Comparison of ENCODE assay signal across 10 cellular contexts in genomic region chr20:57693002-57693582, GRCh38. TPM values are rescaled to one million over a fixed set of nuclear protein-coding genes. Genes with fewer than 3 reads are reported as not detected.
DNase-seq lines count a peak whose midpoint lies in the region; ATAC-seq and TF ChIP-seq lines count a peak whose summit lies in the region.
"Had no signal": no experiment of that assay in that cellular context is flagged by ENCODE, and none has a peak within 500 bp of the region (broad histone marks: within the 10 kb centered on the region; RNA-seq: fewer than 3 reads in every experiment).

No MANE protein-coding gene starts in this region.

- no peaks in the 10 kb centered on the region for H3K27me3 Mint-ChIP-seq in H9 (ENCODE audit: low read depth)
- H3K27me3 Mint-ChIP-seq in stimulated activated naive B cell treated with anti-CD40 and anti-IgM and Interleukin-4, amounts not matched to agents 10 μg/mL and 1 μg/mL and 100 μg/mL, for 72 hours = no peaks in the 10 kb centered on the region

- H4K91ac ChIP-seq in H9 (ENCODE audit: insufficient read length, low read depth, low read length) = no peak overlapping the region

- H2AK5ac ChIP-seq in H9 (ENCODE audit: insufficient read length, low read length) = no peak overlapping the region

- H3K18ac ChIP-seq in H9 (ENCODE audit: insufficient read length, low read depth, low read length) = no peak overlapping the region

- H3K79me2 ChIP-seq in H9 (ENCODE audit: insufficient read depth, low read length) = peaks cover 57% of the 10 kb centered on the region; the same call in 1 of the 2 replicates

- peaks cover 13% of the 10 kb centered on the region for H3K79me1 ChIP-seq in H9 (ENCODE audit: insufficient read depth, low read depth, low read length, poor library complexity, severe bottlenecking)

- H2AFZ ChIP-seq in H9 (ENCODE audit: low read length) = no peak overlapping the region

- peaks cover 40 to 62% of the 10 kb centered on the region in 2 experiments for H3K4me1 Mint-ChIP-seq in H9
- peaks cover 61 to 99% of the 10 kb centered on the region in 2 donors for H3K4me1 Mint-ChIP-seq in stimulated activated naive B cell treated with anti-CD40 and anti-IgM and Interleukin-4, amounts not matched to agents 10 μg/mL and 1 μg/mL and 100 μg/mL, for 72 hours

- H3K27me3 ChIP-seq in H9 (ENCODE audit: insufficient read depth, low read length) = no peaks in the 10 kb centered on the region

- H3K9ac ChIP-seq in H9 (ENCODE audit: extremely low read depth, insufficient read length, low read length) = no peak overlapping the region

- no peak overlapping the region for H2BK15ac ChIP-seq in H9 (ENCODE audit: low read depth, low read length)

- H3K9me3 Mint-ChIP-seq in H9 = no peaks in the 10 kb centered on the region
- H3K9me3 Mint-ChIP-seq in stimulated activated naive B cell treated with anti-CD40 and anti-IgM and Interleukin-4, amounts not matched to agents 10 μg/mL and 1 μg/mL and 100 μg/mL, for 72 hours = no peaks in the 10 kb centered on the region

- no peaks in the 10 kb centered on the region for H3K9me3 ChIP-seq in H9 (ENCODE audit: control insufficient read depth, low read depth, low read length)

- H3K27ac ChIP-seq in H9 (ENCODE audit: insufficient read length, low read depth, low read length) = no peak overlapping the region
- peak overlapping the region; percentile 96 for H3K27ac ChIP-seq in RWPE1

- no peak overlapping the region for H3K4me3 Mint-ChIP-seq in H9
- H3K4me3 Mint-ChIP-seq in stimulated activated naive B cell treated with anti-CD40 and anti-IgM and Interleukin-4, amounts not matched to agents 10 μg/mL and 1 μg/mL and 100 μg/mL, for 72 hours = no peak overlapping the region

- POLR2A ChIA-PET in RWPE1 (lab: Yijun Ruan, JAX; ENCODE audit: low non-redundant PET) = interaction anchor here (3.1 kb wide), 1 partner anchor 15 kb away, joined by 8 read pairs; no protein-coding TSS in a partner anchor

- H3K36me3 Mint-ChIP-seq in H9 (ENCODE audit: insufficient read depth in 1 of 3, low read depth in 3 of 3) = no peaks in the 10 kb centered on the region; a peak in 1 of 7 replicates
- H3K36me3 Mint-ChIP-seq in stimulated activated naive B cell treated with anti-CD40 and anti-IgM and Interleukin-4, amounts not matched to agents 10 μg/mL and 1 μg/mL and 100 μg/mL, for 72 hours = peaks cover 0 to 6% of the 10 kb centered on the region in 2 donors

- no peaks in the 10 kb centered on the region for H3K4me1 ChIP-seq in H9 (ENCODE audit: insufficient read depth, low read length)

- no peak for ATAC-seq in stimulated activated naive B cell treated with anti-CD40 and anti-IgM and Interleukin-4, amounts not matched to agents 10 μg/mL and 1 μg/mL and 100 μg/mL, for 72 hours (replicated peaks)
- ATAC-seq in GM21619 (IDR thresholded peaks at IDR 0.05; ENCODE audit: unreplicated experiment) (no peak), HG03521 (IDR thresholded peaks at IDR 0.05; ENCODE audit: unreplicated experiment) (no peak)

- H3K27ac Mint-ChIP-seq in H9 = peak overlapping the region in 2 of 3 experiments; percentile 28 to 82; a peak in 1 of 7 replicates
- peak overlapping the region; percentile 34 for H3K27ac Mint-ChIP-seq in stimulated activated naive B cell treated with anti-CD40 and anti-IgM and Interleukin-4, amounts not matched to agents 10 μg/mL and 1 μg/mL and 100 μg/mL, for 72 hours

- no peaks in the 10 kb centered on the region for H3K23me2 ChIP-seq in H9 (ENCODE audit: insufficient read length, low read depth, low read length, poor library complexity, severe bottlenecking)

- no peak overlapping the region for H3K56ac ChIP-seq in H9 (ENCODE audit: insufficient read length, low read depth, low read length)

- no peaks in the 10 kb centered on the region for H4K20me1 ChIP-seq in H9 (ENCODE audit: control insufficient read depth, insufficient read depth, insufficient read length)

- CTCF ChIA-PET in RWPE1 (lab: Yijun Ruan, JAX) = interaction anchor here (0.6 to 1.7 kb wide), 20 partner anchors 10 to 517 kb away, joined by 3 to 14 read pairs (median 4); partner anchors contain the start of gene PMEPA1

- H4K8ac ChIP-seq in H9 (replicated peaks; ENCODE audit: insufficient read length, low read depth, low read length) = no peak overlapping the region

- no peak overlapping the region for H2BK5ac ChIP-seq in H9 (ENCODE audit: insufficient read length, low read length)

- TF ChIP-seq CTCF in H9 (conservative IDR thresholded peaks at IDR 0.05) = peak; percentile 64
- TF ChIP-seq CTCF in RWPE1 (conservative IDR thresholded peaks at IDR 0.05; ENCODE audit: low read depth) = no peak; the same call in 1 of the 2 replicates

- no peak overlapping the region for H3K14ac ChIP-seq in H9 (ENCODE audit: insufficient read depth, low read length)

- no peak overlapping the region for H3K4me2 ChIP-seq in H9 (ENCODE audit: insufficient read depth, insufficient read length, low read length)

- no peak overlapping the region for H3K23ac ChIP-seq in H9 (ENCODE audit: insufficient read length, low read depth, low read length)

- no peak overlapping the region for H2BK12ac ChIP-seq in H9 (ENCODE audit: insufficient read length, low read depth, low read length)

- DNase-seq in H9 = peak; percentile 52
- peak; percentile 97 for DNase-seq in RWPE1 (ENCODE audit: low spot score)
- peak; percentile 54 for DNase-seq in iPS-NIHi11 (ENCODE audit: low spot score)
- no peak for DNase-seq in stimulated activated naive B cell treated with anti-CD40 and anti-IgM and Interleukin-4, amounts not matched to agents 10 μg/mL and 1 μg/mL and 100 μg/mL, for 72 hours
- DNase-seq in cerebellum (ENCODE audit: low spot score) = no peak
- no peak for DNase-seq in activated CD4-positive, alpha-beta T cell treated with anti-CD3 and anti-CD28 coated beads for 4 hours
- DNase-seq: amniotic stem cell, NCI-H524 had no signal

- no peak overlapping the region for H2BK120ac ChIP-seq in H9 (ENCODE audit: low read depth, low read length, poor library complexity, severe bottlenecking)

- no peak overlapping the region for H3K4ac ChIP-seq in H9 (ENCODE audit: low read depth, low read length)

- no peak overlapping the region for H3T11ph ChIP-seq in H9 (ENCODE audit: low read length)

- no CpG with 5 or more reads among the region's 20 CpGs for WGBS in H9 (ENCODE audit: extremely low coverage, insufficient read length, low lambda C conversion rate)

- no peak overlapping the region for H4K5ac ChIP-seq in H9 (ENCODE audit: insufficient read length, low read depth, low read length)

- H2BK20ac ChIP-seq in H9 (ENCODE audit: low read depth, low read length, poor library complexity, severe bottlenecking) = no peak overlapping the region

RNA-seq across cellular contexts. Expression of gene PMEPA1, which starts 16.7 kb away (rescaled TPM):
- total RNA-seq in H9 (2021) = 34.6 and 35.7 TPM in 2 replicates
- 8.4 TPM for total RNA-seq in cerebellum

Comparison
In these comparisons a context has a peak if more than half of its experiments do, and no peak if none do; other contexts are left out.
1. DNase-seq: peak in H9 (single experiment), RWPE1 (single experiment) and iPS-NIHi11 (single experiment); none in stimulated activated naive B cell treated with anti-CD40 and anti-IgM and Interleukin-4, amounts not matched to agents 10 μg/mL and 1 μg/mL and 100 μg/mL, for 72 hours (single experiment), cerebellum (single experiment) and activated CD4-positive, alpha-beta T cell treated with anti-CD3 and anti-CD28 coated beads for 4 hours (0 of 2).